8 cellular contexts compared by ENCODE assay signal in genomic region chr14:60090864-60091519, GRCh38. TPM values are rescaled to one million over a fixed set of nuclear protein-coding genes. Genes with fewer than 3 reads are reported as not detected.
A peak's percentile ranks its signal among the peaks of the same experiment; 100 is the strongest.
DNase-seq lines count a peak whose midpoint lies in the region; FAIRE-seq and TF ChIP-seq lines count a peak whose summit lies in the region.

No MANE protein-coding gene starts in this region.

- peak overlapping the region; percentile 71 to 87 (median 78) for H3K4me3 ChIP-seq in BLaER1 treated with 17β-estradiol and CSF1 and Interleukin-3, amounts not matched to agents 10 nM and 100 nM
- H3K4me3 ChIP-seq in HFF-Myc (replicated peaks; ENCODE audit: low read depth, low read length) (peak overlapping the region; percentile 82), OCI-LY3 (ENCODE audit: low read length) (peak overlapping the region; percentile 97), right atrium auricular region (peak overlapping the region; percentile 66 to 67), parathyroid adenoma (ENCODE audit: low read depth, low read length) (peak overlapping the region; percentile 97)

- DNase-seq in HFF-Myc (ENCODE audit: extremely low read depth, low read depth) (peak; percentile 35), anterior cingulate cortex (lab: John Stamatoyannopoulos, UW) (peak in 30 of 58 donors; percentile 2 to 66 (median 30)), right atrium auricular region (ENCODE audit: low spot score) (no peak), UCSD-AML1 (lab: John Stamatoyannopoulos, UW; ENCODE audit: unreplicated experiment) (no peak), RCC 7860 (ENCODE audit: low spot score) (no peak)

- peak overlapping the region; percentile 91 to 98 (median 95) for H3K27ac ChIP-seq in BLaER1 treated with 17β-estradiol and CSF1 and Interleukin-3, amounts not matched to agents 10 nM and 100 nM
- H3K27ac ChIP-seq in OCI-LY3 (ENCODE audit: low read length) (peak overlapping the region; percentile 96), right atrium auricular region (peak overlapping the region; percentile 96 to 99), parathyroid adenoma (peak overlapping the region; percentile 98)

- H3K4me2 ChIP-seq in BLaER1 treated with 17β-estradiol and CSF1 and Interleukin-3, amounts not matched to agents 10 nM and 100 nM: peak overlapping the region; percentile 74 to 93 (median 83)
- H3K4me2 ChIP-seq in OCI-LY3 (ENCODE audit: low read length) (peak overlapping the region; percentile 64), parathyroid adenoma (ENCODE audit: low read length) (peak overlapping the region; percentile 89)

- no peaks in the 10 kb centered on the region for H3K27me3 ChIP-seq in BLaER1 treated with 17β-estradiol and CSF1 and Interleukin-3, amounts not matched to agents 10 nM and 100 nM
- no peaks in the 10 kb centered on the region for H3K27me3 ChIP-seq in OCI-LY3 (ENCODE audit: low read depth, low read length)
- H3K27me3 ChIP-seq in right atrium auricular region: no peaks in the 10 kb centered on the region
- no peaks in the 10 kb centered on the region for H3K27me3 ChIP-seq in parathyroid adenoma (ENCODE audit: control insufficient read depth, insufficient read depth, low read length)

- TF ChIP-seq CTCF in HFF-Myc (IDR thresholded peaks at IDR 0.05; ENCODE audit: low read depth, low read length, missing control alignments) (no peak), OCI-LY3 (IDR thresholded peaks at IDR 0.05; ENCODE audit: low read depth, low read length) (no peak), right atrium auricular region (IDR thresholded peaks at IDR 0.05) (no peak), parathyroid adenoma (IDR thresholded peaks at IDR 0.05) (no peak)

- FAIRE-seq in RCC 7860 (lab: Jason Lieb, UNC): no peak

- peak overlapping the region; percentile 89 to 96 (median 94) for H3K9ac ChIP-seq in BLaER1 treated with 17β-estradiol and CSF1 and Interleukin-3, amounts not matched to agents 10 nM and 100 nM
- H3K9ac ChIP-seq in OCI-LY3 (ENCODE audit: low read length) (peak overlapping the region; percentile 93), parathyroid adenoma (peak overlapping the region; percentile 64)

- no peaks in the 10 kb centered on the region for H3K9me3 ChIP-seq in BLaER1 treated with 17β-estradiol and CSF1 and Interleukin-3, amounts not matched to agents 10 nM and 100 nM (replicated peaks in 1 of 11)
- H3K9me3 ChIP-seq in OCI-LY3 (ENCODE audit: insufficient read depth, low read length) (no peaks in the 10 kb centered on the region), right atrium auricular region (no peaks in the 10 kb centered on the region), parathyroid adenoma (ENCODE audit: control insufficient read depth, low read length) (no peaks in the 10 kb centered on the region)

- H3K4me1 ChIP-seq in BLaER1 treated with 17β-estradiol and CSF1 and Interleukin-3, amounts not matched to agents 10 nM and 100 nM: peaks cover 15 to 34% (median 28%) of the 10 kb centered on the region in 10 experiments
- peaks cover 27% of the 10 kb centered on the region for H3K4me1 ChIP-seq in OCI-LY3 (ENCODE audit: low read length)
- peaks cover 0 to 31% of the 10 kb centered on the region in 2 donors for H3K4me1 ChIP-seq in right atrium auricular region
- H3K4me1 ChIP-seq in parathyroid adenoma: peaks cover 10% of the 10 kb centered on the region

- peaks cover 0 to 11% (median 4%) of the 10 kb centered on the region in 11 experiments; a peak in 10 of 22 replicates for H3K36me3 ChIP-seq in BLaER1 treated with 17β-estradiol and CSF1 and Interleukin-3, amounts not matched to agents 10 nM and 100 nM
- H3K36me3 ChIP-seq in OCI-LY3 (replicated peaks; ENCODE audit: low read depth, low read length): no peaks in the 10 kb centered on the region
- no peaks in the 10 kb centered on the region for H3K36me3 ChIP-seq in right atrium auricular region
- no peaks in the 10 kb centered on the region for H3K36me3 ChIP-seq in parathyroid adenoma (ENCODE audit: control insufficient read depth, insufficient read depth, low read length)

- peaks cover 39% of the 10 kb centered on the region for H3K79me2 ChIP-seq in OCI-LY3 (ENCODE audit: low read length)
- H3K79me2 ChIP-seq in parathyroid adenoma: peaks cover 26% of the 10 kb centered on the region

- H2AFZ ChIP-seq in OCI-LY3 (ENCODE audit: low read depth, low read length) (peak overlapping the region; percentile 97), parathyroid adenoma (peak overlapping the region; percentile 99)

- peaks cover 0 to 20% (median under 1%) of the 10 kb centered on the region in 11 experiments; a peak in 6 of 22 replicates for H4K20me1 ChIP-seq in BLaER1 treated with 17β-estradiol and CSF1 and Interleukin-3, amounts not matched to agents 10 nM and 100 nM
- H4K20me1 ChIP-seq in OCI-LY3 (ENCODE audit: insufficient read depth, low read length): peaks cover 7% of the 10 kb centered on the region; the same call in 1 of the 2 replicates

RNA-seq across cellular contexts. Expression of gene PCNX4, which starts 0.7 kb away (rescaled TPM):
- 10 to 100 TPM; 63.2 to 65.0 TPM for total RNA-seq in right atrium auricular region

Comparison
In these comparisons a context has a peak if more than half of its experiments do, and no peak if none do; other contexts are left out.
1. DNase-seq: peak in HFF-Myc (single experiment) and anterior cingulate cortex (30 of 58); none in right atrium auricular region (single experiment), UCSD-AML1 (single experiment) and RCC 7860 (single experiment).
2. Peak in every context shown above with its lines, with median percentiles within 50 percentile points of each other: H3K27ac ChIP-seq, H3K4me2 ChIP-seq, H3K4me3 ChIP-seq and H3K9ac ChIP-seq.